In the genomic region with DNA sequence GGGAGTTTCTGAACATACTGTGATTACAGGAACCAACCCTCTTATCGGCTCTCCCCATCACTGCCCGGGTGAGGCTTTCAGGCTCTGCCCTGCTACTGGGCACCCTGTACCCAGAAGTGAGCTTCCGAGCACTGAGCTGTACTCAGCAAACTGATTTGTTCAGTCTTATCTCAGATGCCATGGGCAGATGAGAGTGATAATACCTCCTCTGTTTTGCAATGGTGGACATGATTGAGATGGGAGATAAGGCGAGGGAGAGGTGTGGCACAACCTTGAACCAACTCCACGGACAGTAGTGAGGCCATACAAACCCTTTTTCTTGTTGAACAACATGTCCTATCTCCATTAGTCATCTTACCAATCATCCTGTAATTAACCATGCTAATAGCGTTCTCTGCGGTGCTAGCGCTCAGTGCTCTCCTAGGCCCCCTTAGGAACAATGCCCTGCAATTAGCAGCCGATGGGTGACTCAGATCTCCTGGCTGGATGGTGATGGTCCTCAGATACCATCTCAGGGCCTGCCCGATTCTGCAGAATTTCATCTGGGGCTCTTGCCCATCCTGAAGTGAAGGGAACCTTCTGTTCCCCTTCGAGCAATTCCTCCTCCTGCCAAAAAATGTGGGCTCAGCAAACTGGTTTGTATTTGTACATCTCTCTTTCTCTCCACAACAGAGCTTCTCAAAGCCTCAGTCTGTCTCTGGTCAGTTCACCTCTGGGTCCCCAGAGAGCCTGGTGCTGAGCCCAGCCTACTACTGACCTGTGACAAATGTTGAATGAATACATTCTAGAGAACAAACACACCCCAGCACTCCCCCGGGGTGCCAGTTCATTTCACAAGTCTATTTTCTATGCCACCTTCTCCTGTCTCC, we compare ENCODE assay signal across 19 cellular contexts.
DNase-seq lines count a peak whose midpoint lies in the region; ATAC-seq and TF ChIP-seq lines count a peak whose summit lies in the region.
"Had no signal": no experiment of that assay in that cellular context is flagged by ENCODE, and none has a peak within 500 bp of the region (broad histone marks: within the 10 kb centered on the region; RNA-seq: fewer than 3 reads in every experiment).

No MANE protein-coding gene starts in this region.

- TF ChIP-seq CTCF in body of pancreas (IDR thresholded peaks at IDR 0.05) (no peak), left lung (IDR thresholded peaks at IDR 0.05) (no peak), upper lobe of right lung (IDR thresholded peaks at IDR 0.05) (no peak)

- WGBS in body of pancreas, 2 donors: 65% methylated on average over 12 of the region's 12 CpGs

- no peak for TF ChIP-seq POLR2A in body of pancreas (IDR thresholded peaks at IDR 0.05)

- H3K27me3 ChIP-seq in NT2/D1 (ENCODE audit: insufficient read depth, insufficient read length): peaks cover 77% of the 10 kb centered on the region
- no peaks in the 10 kb centered on the region for H3K27me3 ChIP-seq in body of pancreas
- peaks cover 5 to 28% of the 10 kb centered on the region in 2 donors for H3K27me3 ChIP-seq in left lung
- peaks cover 7% of the 10 kb centered on the region for H3K27me3 ChIP-seq in upper lobe of right lung
- H3K27me3 ChIP-seq: SJCRH30 had no signal

- H3K4me1 Mint-ChIP-seq in stimulated activated naive B cell treated with anti-CD40 and anti-IgM and Interleukin-4, amounts not matched to agents 10 μg/mL and 1 μg/mL and 100 μg/mL, for 72 hours: no peaks in the 10 kb centered on the region
- H3K4me1 Mint-ChIP-seq: B cell, IgD-negative memory B cell had no signal

- peaks cover 26 to 38% of the 10 kb centered on the region in 2 donors for H3K27me3 Mint-ChIP-seq in stimulated activated naive B cell treated with anti-CD40 and anti-IgM and Interleukin-4, amounts not matched to agents 10 μg/mL and 1 μg/mL and 100 μg/mL, for 72 hours
- H3K27me3 Mint-ChIP-seq: IgD-negative memory B cell had no signal

- H3K4me1 ChIP-seq in NT2/D1 (ENCODE audit: insufficient read depth, insufficient read length) (peaks cover 11% of the 10 kb centered on the region), body of pancreas (peaks cover 55% of the 10 kb centered on the region), left lung (peaks cover 0 to 7% of the 10 kb centered on the region in 2 donors), upper lobe of right lung (peaks cover 12% of the 10 kb centered on the region)

- H3K9me3 Mint-ChIP-seq in stimulated activated naive B cell treated with anti-CD40 and anti-IgM and Interleukin-4, amounts not matched to agents 10 μg/mL and 1 μg/mL and 100 μg/mL, for 72 hours: peaks cover 4 to 11% of the 10 kb centered on the region in 2 donors
- H3K9me3 Mint-ChIP-seq: CD4-positive, alpha-beta T cell had no signal

- DNase-seq in NT2/D1 (ENCODE audit: low read depth, low spot score) (no peak), body of pancreas (peak in 2 of 4 donors; percentile 9 to 60), left lung (no peak), upper lobe of right lung (no peak)
- no peak for DNase-seq in stimulated activated naive B cell treated with anti-CD40 and anti-IgM and Interleukin-4, amounts not matched to agents 10 μg/mL and 1 μg/mL and 100 μg/mL, for 72 hours
- DNase-seq: Calu3; CD4-positive, alpha-beta T cell; HCEC 1CT; Kasumi-1; NCI-H2107; NCI-H2227 treated with DMSO at 0.1 percent for 48 hours; NCI-H526; NK-92 treated with Interleukin-12 subunit alpha and Interleukin-12 subunit beta, amount 100 ng/mL, for 24 hours had no signal

- peak overlapping the region; percentile 44 for H3K9ac ChIP-seq in NT2/D1 (ENCODE audit: insufficient read length, low read depth)

- ATAC-seq in body of pancreas: peak; percentile 45
- ATAC-seq in left lung: peak; percentile 43
- peak; percentile 60 for ATAC-seq in upper lobe of right lung
- no peak for ATAC-seq in stimulated activated naive B cell treated with anti-CD40 and anti-IgM and Interleukin-4, amounts not matched to agents 10 μg/mL and 1 μg/mL and 100 μg/mL, for 72 hours (replicated peaks)
- ATAC-seq in HG03175 (IDR thresholded peaks at IDR 0.05; ENCODE audit: unreplicated experiment): no peak
- no peak for ATAC-seq in HG03460 (IDR thresholded peaks at IDR 0.05; ENCODE audit: unreplicated experiment)

- H3K9me3 ChIP-seq in NT2/D1 (ENCODE audit: insufficient read depth, low read length) (peaks cover 8% of the 10 kb centered on the region; the same call in 1 of the 2 replicates), body of pancreas (no peaks in the 10 kb centered on the region), left lung (peaks cover 0 to 2% of the 10 kb centered on the region in 2 donors), upper lobe of right lung (no peaks in the 10 kb centered on the region)

- H3K4me3 Mint-ChIP-seq in stimulated activated naive B cell treated with anti-CD40 and anti-IgM and Interleukin-4, amounts not matched to agents 10 μg/mL and 1 μg/mL and 100 μg/mL, for 72 hours: no peak overlapping the region
- H3K4me3 Mint-ChIP-seq: B cell; CD4-positive, alpha-beta T cell; IgD-negative memory B cell had no signal

- no peaks in the 10 kb centered on the region for H3K36me3 Mint-ChIP-seq in stimulated activated naive B cell treated with anti-CD40 and anti-IgM and Interleukin-4, amounts not matched to agents 10 μg/mL and 1 μg/mL and 100 μg/mL, for 72 hours

- no peak overlapping the region for H3K27ac Mint-ChIP-seq in stimulated activated naive B cell treated with anti-CD40 and anti-IgM and Interleukin-4, amounts not matched to agents 10 μg/mL and 1 μg/mL and 100 μg/mL, for 72 hours
- H3K27ac Mint-ChIP-seq: B cell; CD4-positive, alpha-beta T cell had no signal

- intact Hi-C loops in body of pancreas (cut with DNase I) (no loop called here), left lung (cut with DNase I) (no loop called here), upper lobe of right lung (cut with DNase I) (no loop called here)

- peak overlapping the region in 2 of 4 donors; percentile 37 to 64 for H3K27ac ChIP-seq in body of pancreas
- H3K27ac ChIP-seq in left lung: peak overlapping the region in 1 of 2 donors; percentile 30
- peak overlapping the region; percentile 17 for H3K27ac ChIP-seq in upper lobe of right lung
- H3K27ac ChIP-seq: HL-60, SJCRH30 had no signal

- no peaks in the 10 kb centered on the region for H3K36me3 ChIP-seq in NT2/D1 (ENCODE audit: insufficient read depth, insufficient read length, low read length)
- no peaks in the 10 kb centered on the region for H3K36me3 ChIP-seq in body of pancreas (replicated peaks in 1 of 2; ENCODE audit: insufficient read depth in 1 of 2, low read depth in 2 of 2)
- no peaks in the 10 kb centered on the region for H3K36me3 ChIP-seq in left lung
- no peaks in the 10 kb centered on the region for H3K36me3 ChIP-seq in upper lobe of right lung
- H3K36me3 ChIP-seq: SJCRH30 had no signal

- no peak overlapping the region for H3K4me3 ChIP-seq in NT2/D1 (ENCODE audit: insufficient read length, low read depth)
- no peak overlapping the region for H3K4me3 ChIP-seq in body of pancreas
- H3K4me3 ChIP-seq in left lung: no peak overlapping the region
- no peak overlapping the region for H3K4me3 ChIP-seq in upper lobe of right lung
- H3K4me3 ChIP-seq: SJCRH30 had no signal

Comparison
In these comparisons a context has a peak if more than half of its experiments do, and no peak if none do; other contexts are left out.
1. ATAC-seq: peak in body of pancreas (single experiment), left lung (single experiment) and upper lobe of right lung (single experiment); none in stimulated activated naive B cell treated with anti-CD40 and anti-IgM and Interleukin-4, amounts not matched to agents 10 μg/mL and 1 μg/mL and 100 μg/mL, for 72 hours (0 of 2), HG03175 (single experiment) and HG03460 (single experiment).